ENCODE assay signal across 29 cellular contexts in the genomic region with DNA sequence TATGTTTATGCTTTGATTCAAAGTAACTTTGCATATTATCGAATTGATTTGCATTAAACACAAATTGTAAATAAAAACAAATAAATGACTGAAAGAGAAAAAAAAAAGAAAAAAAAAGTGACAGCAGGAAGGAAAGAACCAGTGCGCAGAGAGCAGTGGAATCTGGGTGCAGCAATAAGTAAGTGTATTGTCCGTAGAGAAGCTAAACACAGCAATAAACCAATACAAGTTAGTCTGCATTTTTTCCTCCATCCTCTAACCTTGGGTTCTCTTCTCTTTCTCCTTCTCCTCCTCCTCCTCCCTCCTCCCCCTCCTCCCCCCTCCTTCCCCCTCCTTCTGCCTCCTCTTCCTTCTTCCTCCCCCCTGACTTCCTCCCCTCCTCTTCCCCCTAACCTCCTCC.
"Had no signal": no experiment of that assay in that cellular context is flagged by ENCODE, and none has a peak within 500 bp of the region (broad histone marks: within the 10 kb centered on the region; RNA-seq: fewer than 3 reads in every experiment).

No MANE protein-coding gene starts in this region.

- ATAC-seq: effector memory CD8-positive, alpha-beta T cell; esophagus mucosa; foreskin keratinocyte; gastrocnemius medialis; gastroesophageal sphincter; heart left ventricle; heart right ventricle had no signal

- H3K27me3 ChIP-seq: colonic mucosa, dorsolateral prefrontal cortex, foreskin keratinocyte, gastrocnemius medialis, heart left ventricle had no signal

- H3K27ac Mint-ChIP-seq: dendritic cell treated with granulocyte-macrophage colony-stimulating factor and Interleukin-4, amounts not matched to agents 40 ng/mL and 50 ng/mL, for 4 days; effector memory CD8-positive, alpha-beta T cell; endodermal cell had no signal

- H3K27ac ChIP-seq: colonic mucosa, coronary artery, dorsolateral prefrontal cortex, epithelial cell of prostate, esophagus muscularis mucosa, esophagus squamous epithelium, foreskin keratinocyte, gastrocnemius medialis, gastroesophageal sphincter, heart left ventricle, heart right ventricle had no signal

- H3K9me3 Mint-ChIP-seq: dendritic cell treated with granulocyte-macrophage colony-stimulating factor and Interleukin-4, amounts not matched to agents 40 ng/mL and 50 ng/mL, for 4 days; effector memory CD8-positive, alpha-beta T cell had no signal

- H3K4me1 ChIP-seq: colonic mucosa, esophagus muscularis mucosa, esophagus squamous epithelium, gastrocnemius medialis, gastroesophageal sphincter, heart left ventricle, heart right ventricle had no signal

- FAIRE-seq: colon, endometrium, endothelial cell of umbilical vein, frontal cortex had no signal

- H3K36me3 ChIP-seq: colonic mucosa, esophagus muscularis mucosa, esophagus squamous epithelium, gastrocnemius medialis, gastroesophageal sphincter, heart left ventricle, heart right ventricle had no signal

- H3K4me3 Mint-ChIP-seq: dendritic cell treated with granulocyte-macrophage colony-stimulating factor and Interleukin-4, amounts not matched to agents 40 ng/mL and 50 ng/mL, for 4 days; effector memory CD8-positive, alpha-beta T cell; endodermal cell had no signal

- H3K4me3 ChIP-seq: colonic mucosa, coronary artery, dorsolateral prefrontal cortex, esophagus muscularis mucosa, esophagus squamous epithelium, gastrocnemius medialis, gastroesophageal sphincter, heart left ventricle, heart right ventricle had no signal

- DNase-seq: colonic mucosa; cortex of kidney; dermis blood vessel endothelial cell; dorsolateral prefrontal cortex; effector CD4-positive, alpha-beta T cell; effector CD8-positive, alpha-beta T cell; effector memory CD4-positive, alpha-beta T cell; effector memory CD8-positive, alpha-beta T cell; endodermal cell; erythroblast; esophagus squamous epithelium; foreskin fibroblast; foreskin keratinocyte; foreskin melanocyte; gastrocnemius medialis; glutamatergic neuron; head of caudate nucleus; heart left ventricle; heart right ventricle had no signal

- H3K9me3 ChIP-seq: colonic mucosa, esophagus muscularis mucosa, esophagus squamous epithelium, gastrocnemius medialis, gastroesophageal sphincter, heart left ventricle, heart right ventricle had no signal
